ENCODE assay signal across 1 cellular context in the genomic region with DNA sequence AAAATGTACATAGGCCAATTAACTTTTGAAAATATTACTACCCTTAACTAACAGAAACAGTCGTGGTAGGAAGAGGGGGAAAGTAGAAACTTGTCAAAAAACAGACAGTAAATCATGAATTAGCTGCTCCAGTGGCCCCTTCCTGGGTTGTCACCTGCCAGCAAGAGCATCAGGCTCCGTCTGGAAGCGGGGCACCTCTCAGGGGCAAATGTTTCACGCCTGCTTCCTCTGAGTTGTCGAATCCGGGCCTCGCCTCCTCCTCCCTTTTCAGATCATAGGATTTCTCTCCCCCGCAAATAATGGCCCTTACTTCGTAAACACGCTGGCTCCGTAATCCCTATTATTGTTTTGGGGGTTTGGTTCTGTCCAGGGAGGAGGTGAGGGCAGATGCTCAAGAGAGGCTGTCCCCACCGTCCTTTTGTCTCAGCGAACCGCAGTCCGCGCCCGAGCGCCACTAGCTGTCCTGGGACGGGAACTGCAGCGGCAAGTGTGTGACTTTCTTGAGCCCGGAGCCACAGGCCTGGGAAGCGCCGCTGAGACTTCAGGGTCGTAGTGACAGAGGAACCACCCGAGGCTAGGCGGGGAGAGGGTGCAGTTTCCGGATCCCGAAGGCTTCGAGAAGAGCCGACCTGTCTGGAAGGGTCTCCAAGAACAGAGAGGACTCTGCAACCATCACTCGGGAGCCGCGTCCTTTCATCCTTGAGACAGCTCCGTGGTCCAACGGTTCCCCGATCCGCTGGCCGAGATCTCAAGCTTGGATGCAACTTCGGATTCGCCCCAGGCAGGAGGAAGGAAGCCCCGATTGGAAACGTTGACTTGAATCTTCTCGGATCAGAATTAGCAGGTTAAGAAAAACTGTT.
A peak's percentile ranks its signal among the peaks of the same experiment; 100 is the strongest.
TF ChIP-seq lines count a peak whose summit lies in the region.

No MANE protein-coding gene starts in this region.

TF ChIP-seq in HEK293, 187 proteins besides CTCF, POLR2A, EP300 and RAD21 (continued from another document):
- TF ChIP-seq, protein P1, sequence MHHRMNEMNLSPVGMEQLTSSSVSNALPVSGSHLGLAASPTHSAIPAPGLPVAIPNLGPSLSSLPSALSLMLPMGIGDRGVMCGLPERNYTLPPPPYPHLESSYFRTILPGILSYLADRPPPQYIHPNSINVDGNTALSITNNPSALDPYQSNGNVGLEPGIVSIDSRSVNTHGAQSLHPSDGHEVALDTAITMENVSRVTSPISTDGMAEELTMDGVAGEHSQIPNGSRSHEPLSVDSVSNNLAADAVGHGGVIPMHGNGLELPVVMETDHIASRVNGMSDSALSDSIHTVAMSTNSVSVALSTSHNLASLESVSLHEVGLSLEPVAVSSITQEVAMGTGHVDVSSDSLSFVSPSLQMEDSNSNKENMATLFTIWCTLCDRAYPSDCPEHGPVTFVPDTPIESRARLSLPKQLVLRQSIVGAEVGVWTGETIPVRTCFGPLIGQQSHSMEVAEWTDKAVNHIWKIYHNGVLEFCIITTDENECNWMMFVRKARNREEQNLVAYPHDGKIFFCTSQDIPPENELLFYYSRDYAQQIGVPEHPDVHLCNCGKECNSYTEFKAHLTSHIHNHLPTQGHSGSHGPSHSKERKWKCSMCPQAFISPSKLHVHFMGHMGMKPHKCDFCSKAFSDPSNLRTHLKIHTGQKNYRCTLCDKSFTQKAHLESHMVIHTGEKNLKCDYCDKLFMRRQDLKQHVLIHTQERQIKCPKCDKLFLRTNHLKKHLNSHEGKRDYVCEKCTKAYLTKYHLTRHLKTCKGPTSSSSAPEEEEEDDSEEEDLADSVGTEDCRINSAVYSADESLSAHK (tag by site-specific recombination; IDR thresholded peaks at IDR 0.05): no peak; the same call in 1 of the 2 replicates
- TF ChIP-seq, protein P2, sequence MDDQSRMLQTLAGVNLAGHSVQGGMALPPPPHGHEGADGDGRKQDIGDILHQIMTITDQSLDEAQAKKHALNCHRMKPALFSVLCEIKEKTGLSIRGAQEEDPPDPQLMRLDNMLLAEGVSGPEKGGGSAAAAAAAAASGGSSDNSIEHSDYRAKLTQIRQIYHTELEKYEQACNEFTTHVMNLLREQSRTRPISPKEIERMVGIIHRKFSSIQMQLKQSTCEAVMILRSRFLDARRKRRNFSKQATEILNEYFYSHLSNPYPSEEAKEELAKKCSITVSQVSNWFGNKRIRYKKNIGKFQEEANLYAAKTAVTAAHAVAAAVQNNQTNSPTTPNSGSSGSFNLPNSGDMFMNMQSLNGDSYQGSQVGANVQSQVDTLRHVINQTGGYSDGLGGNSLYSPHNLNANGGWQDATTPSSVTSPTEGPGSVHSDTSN (CRISPR knock-in tag; IDR thresholded peaks at IDR 0.05): peak; percentile 83; the same call in 1 of the 2 replicates
- TF ChIP-seq ZSCAN30 (tag by site-specific recombination; IDR thresholded peaks at IDR 0.05) (peak; percentile 37), ZNF529 (tag by site-specific recombination; IDR thresholded peaks at IDR 0.05; ENCODE audit: insufficient replicate concordance) (no peak), ZEB2 (tag by site-specific recombination; IDR thresholded peaks at IDR 0.05) (peak; percentile 86), OSR2 (tag by site-specific recombination; IDR thresholded peaks at IDR 0.05) (0 out of 2 replicates have a peak, but pooled peaks have one; percentile 7), ZNF560 (tag by site-specific recombination; IDR thresholded peaks at IDR 0.05; ENCODE audit: borderline replicate concordance) (no peak), ZFP37 (tag by site-specific recombination; IDR thresholded peaks at IDR 0.05) (no peak), ZBTB8A (tag by site-specific recombination; IDR thresholded peaks at IDR 0.05) (peak; percentile 34), ZNF548 (tag by site-specific recombination; IDR thresholded peaks at IDR 0.05) (no peak), ZNF274 (IDR thresholded peaks at IDR 0.05; ENCODE audit: low read length) (no peak), ZNF274 (tag by site-specific recombination; IDR thresholded peaks at IDR 0.05; ENCODE audit: borderline replicate concordance) (no peak), ZNF174 (tag by site-specific recombination; IDR thresholded peaks at IDR 0.05) (no peak), ZNF302 (tag by site-specific recombination; IDR thresholded peaks at IDR 0.05; ENCODE audit: low read depth) (no peak), YY1 (tag by site-specific recombination; IDR thresholded peaks at IDR 0.05) (no peak), KLF1 (tag by site-specific recombination; IDR thresholded peaks at IDR 0.05) (peak; percentile 29; the same call in 1 of the 2 replicates), SP3 (tag by site-specific recombination; IDR thresholded peaks at IDR 0.05) (peak; percentile 26; the same call in 1 of the 2 replicates), SP7 (tag by site-specific recombination; IDR thresholded peaks at IDR 0.05) (peak; percentile 62), KLF9 (tag by site-specific recombination; IDR thresholded peaks at IDR 0.05; ENCODE audit: low read depth) (0 out of 2 replicates have a peak, but pooled peaks have one; percentile 8), ZNF549 (tag by site-specific recombination; IDR thresholded peaks at IDR 0.05) (no peak), ZNF707 (tag by site-specific recombination; IDR thresholded peaks at IDR 0.05) (no peak), ZBTB48 (tag by site-specific recombination; IDR thresholded peaks at IDR 0.05) (0 out of 2 replicates have a peak, but pooled peaks have one; percentile 55)
- TF ChIP-seq, protein P3, sequence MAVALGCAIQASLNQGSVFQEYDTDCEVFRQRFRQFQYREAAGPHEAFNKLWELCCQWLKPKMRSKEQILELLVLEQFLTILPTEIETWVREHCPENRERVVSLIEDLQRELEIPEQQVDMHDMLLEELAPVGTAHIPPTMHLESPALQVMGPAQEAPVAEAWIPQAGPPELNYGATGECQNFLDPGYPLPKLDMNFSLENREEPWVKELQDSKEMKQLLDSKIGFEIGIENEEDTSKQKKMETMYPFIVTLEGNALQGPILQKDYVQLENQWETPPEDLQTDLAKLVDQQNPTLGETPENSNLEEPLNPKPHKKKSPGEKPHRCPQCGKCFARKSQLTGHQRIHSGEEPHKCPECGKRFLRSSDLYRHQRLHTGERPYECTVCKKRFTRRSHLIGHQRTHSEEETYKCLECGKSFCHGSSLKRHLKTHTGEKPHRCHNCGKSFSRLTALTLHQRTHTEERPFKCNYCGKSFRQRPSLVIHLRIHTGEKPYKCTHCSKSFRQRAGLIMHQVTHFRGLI (tag by site-specific recombination; IDR thresholded peaks at IDR 0.05): 0 out of 2 replicates have a peak, but pooled peaks have one; percentile 14
- TF ChIP-seq, protein P4, sequence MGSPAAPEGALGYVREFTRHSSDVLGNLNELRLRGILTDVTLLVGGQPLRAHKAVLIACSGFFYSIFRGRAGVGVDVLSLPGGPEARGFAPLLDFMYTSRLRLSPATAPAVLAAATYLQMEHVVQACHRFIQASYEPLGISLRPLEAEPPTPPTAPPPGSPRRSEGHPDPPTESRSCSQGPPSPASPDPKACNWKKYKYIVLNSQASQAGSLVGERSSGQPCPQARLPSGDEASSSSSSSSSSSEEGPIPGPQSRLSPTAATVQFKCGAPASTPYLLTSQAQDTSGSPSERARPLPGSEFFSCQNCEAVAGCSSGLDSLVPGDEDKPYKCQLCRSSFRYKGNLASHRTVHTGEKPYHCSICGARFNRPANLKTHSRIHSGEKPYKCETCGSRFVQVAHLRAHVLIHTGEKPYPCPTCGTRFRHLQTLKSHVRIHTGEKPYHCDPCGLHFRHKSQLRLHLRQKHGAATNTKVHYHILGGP (tag by site-specific recombination; IDR thresholded peaks at IDR 0.05): no peak
- TF ChIP-seq, protein P5, sequence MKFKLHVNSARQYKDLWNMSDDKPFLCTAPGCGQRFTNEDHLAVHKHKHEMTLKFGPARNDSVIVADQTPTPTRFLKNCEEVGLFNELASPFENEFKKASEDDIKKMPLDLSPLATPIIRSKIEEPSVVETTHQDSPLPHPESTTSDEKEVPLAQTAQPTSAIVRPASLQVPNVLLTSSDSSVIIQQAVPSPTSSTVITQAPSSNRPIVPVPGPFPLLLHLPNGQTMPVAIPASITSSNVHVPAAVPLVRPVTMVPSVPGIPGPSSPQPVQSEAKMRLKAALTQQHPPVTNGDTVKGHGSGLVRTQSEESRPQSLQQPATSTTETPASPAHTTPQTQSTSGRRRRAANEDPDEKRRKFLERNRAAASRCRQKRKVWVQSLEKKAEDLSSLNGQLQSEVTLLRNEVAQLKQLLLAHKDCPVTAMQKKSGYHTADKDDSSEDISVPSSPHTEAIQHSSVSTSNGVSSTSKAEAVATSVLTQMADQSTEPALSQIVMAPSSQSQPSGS (tag by site-specific recombination; IDR thresholded peaks at IDR 0.05; ENCODE audit: low read depth): no peak
